15 cellular contexts compared by ENCODE assay signal in the genomic region with DNA sequence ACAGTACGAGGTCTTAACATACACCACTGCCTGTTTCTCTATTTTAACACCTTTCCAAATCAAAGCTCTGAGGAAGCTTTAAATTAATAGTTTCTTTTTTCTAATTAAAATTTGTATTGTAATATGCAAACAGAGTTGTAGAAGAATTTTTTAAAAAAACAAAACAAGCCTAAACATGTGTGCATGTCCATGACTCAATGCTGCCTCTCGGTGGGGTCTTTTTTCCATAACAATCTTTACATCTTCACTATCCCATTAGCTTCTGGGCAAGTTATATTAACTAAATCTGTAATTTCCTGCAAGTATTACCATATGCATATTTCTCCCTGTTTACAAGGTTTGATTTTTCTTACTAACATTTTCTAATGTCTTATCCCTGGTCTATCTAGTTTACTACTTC.
DNase-seq lines count a peak whose midpoint lies in the region; ATAC-seq and TF ChIP-seq lines count a peak whose summit lies in the region.
"Had no signal": no experiment of that assay in that cellular context is flagged by ENCODE, and none has a peak within 500 bp of the region (broad histone marks: within the 10 kb centered on the region; RNA-seq: fewer than 3 reads in every experiment).

No MANE protein-coding gene starts in this region.

- H3K27me3 ChIP-seq in A673 (replicated peaks; ENCODE audit: insufficient read depth, low read depth, low read length, poor library complexity) = no peaks in the 10 kb centered on the region
- no peaks in the 10 kb centered on the region for H3K27me3 ChIP-seq in GM23248 (replicated peaks; ENCODE audit: insufficient read depth)
- H3K27me3 ChIP-seq: esophagus squamous epithelium, left lung, tibial artery had no signal

- H3K4me3 ChIP-seq in A673 (ENCODE audit: low read depth, low read length, poor library complexity, severe bottlenecking) (no peak overlapping the region), GM23248 (no peak overlapping the region), fibroblast of pulmonary artery (replicated peaks; ENCODE audit: low read depth, low read length) (no peak overlapping the region)
- H3K4me3 ChIP-seq: esophagus squamous epithelium, GM12878, left lung, psoas muscle, tibial artery had no signal

- no peak overlapping the region for H3K4me2 ChIP-seq in GM23248 (ENCODE audit: unreplicated experiment)

- 0 out of 2 replicates have a peak overlapping the region, but pooled peaks have one; percentile 7 for H2AFZ ChIP-seq in GM23248

- intact Hi-C loops in A673 (cut with micrococcal nuclease; ENCODE audit: unreplicated experiment) = loop anchor here (5.0 to 10.0 kb wide), 2 partner anchors 69 to 1062 kb away; no protein-coding TSS in a partner anchor

- CTCF ChIA-PET in A673 (lab: Charles Lee) = no interaction called here

- no peaks in the 10 kb centered on the region for H3K9me3 ChIP-seq in A673 (ENCODE audit: low read depth, low read length, poor library complexity, severe bottlenecking)
- H3K9me3 ChIP-seq in GM23248 (ENCODE audit: low read depth) = no peaks in the 10 kb centered on the region
- H3K9me3 ChIP-seq: esophagus squamous epithelium, left lung, psoas muscle, tibial artery had no signal

- peak; percentile 51; the same call in 1 of the 2 replicates for TF ChIP-seq CTCF in A673 (conservative IDR thresholded peaks at IDR 0.05; ENCODE audit: low read depth, low read length)
- no peak for TF ChIP-seq CTCF in fibroblast of pulmonary artery (IDR thresholded peaks at IDR 0.05; ENCODE audit: low read length, missing control alignments)

- peak; percentile 21 for DNase-seq in A673 (ENCODE audit: low spot score)
- DNase-seq in GM23248 = peak; percentile 30
- DNase-seq in RPMI7951 (ENCODE audit: low read depth) = peak; percentile 4
- peak; percentile 33 for DNase-seq in fibroblast of pulmonary artery (ENCODE audit: low read depth)
- no peak for DNase-seq in T-helper 9 cell
- DNase-seq in SIG-M5 (lab: John Stamatoyannopoulos, UW) = no peak
- no peak for DNase-seq in T-helper 1 cell
- DNase-seq: anterior cingulate cortex, esophagus squamous epithelium, left lung, psoas muscle, T-helper 17 cell, tibial artery had no signal

- in situ Hi-C loops in GM23248 (cut with MboI) = loop anchor here (10.0 to 25.0 kb wide), 3 partner anchors 374 to 652 kb away; no protein-coding TSS in a partner anchor

- H3K79me2 ChIP-seq in GM23248 (ENCODE audit: insufficient read depth) = no peaks in the 10 kb centered on the region

- H3K27ac ChIP-seq in A673 (ENCODE audit: low read depth, low read length, poor library complexity, severe bottlenecking) (no peak overlapping the region), GM23248 (no peak overlapping the region)
- H3K27ac ChIP-seq: esophagus squamous epithelium, left lung, psoas muscle, tibial artery had no signal

- 0 out of 2 replicates have a peak, but pooled peaks cover 6% of the 10 kb centered on the region for H3F3A ChIP-seq in GM23248 (ENCODE audit: insufficient read depth)

- peaks cover 8% of the 10 kb centered on the region for H3K4me1 ChIP-seq in A673 (ENCODE audit: insufficient read depth, low read length, poor library complexity, severe bottlenecking)
- H3K4me1 ChIP-seq in GM23248 (ENCODE audit: insufficient read depth) = peaks cover 10% of the 10 kb centered on the region; the same call in 1 of the 2 replicates
- H3K4me1 ChIP-seq: esophagus squamous epithelium, left lung, psoas muscle, tibial artery had no signal

- 62 to 72% methylated on average over 2 of the region's 2 CpGs for WGBS in GM23248 (ENCODE audit: low coverage in 1 of 2, low lambda C conversion rate in 2 of 2, missing lambda C conversion rate in 2 of 2), 2 experiments

- no TSS peak for BruUV-seq in A673 (replicated peaks; lab: Mats Ljungman, UMichigan)

- POLR2A ChIA-PET in A673 (lab: Charles Lee; ENCODE audit: low non-redundant PET) = no interaction called here

- H3K9ac ChIP-seq in GM23248 = no peak overlapping the region

- no peaks in the 10 kb centered on the region for H4K20me1 ChIP-seq in GM23248 (ENCODE audit: insufficient read depth)

- no peak for ATAC-seq in GM19324 (IDR thresholded peaks at IDR 0.05; ENCODE audit: low FRiP score, unreplicated experiment)
- ATAC-seq: GM12878, left lung, psoas muscle, T-helper 17 cell had no signal

- H3K9me2 ChIP-seq in GM23248 (ENCODE audit: insufficient read depth) = no peaks in the 10 kb centered on the region

- H3K36me3 ChIP-seq in A673 (ENCODE audit: insufficient read depth, low read length, poor library complexity, severe bottlenecking) (no peaks in the 10 kb centered on the region), GM23248 (ENCODE audit: low read depth) (no peaks in the 10 kb centered on the region)
- H3K36me3 ChIP-seq: esophagus squamous epithelium, left lung, tibial artery had no signal

Comparison
In these comparisons a context has a peak if more than half of its experiments do, and no peak if none do; other contexts are left out.
1. DNase-seq: peak in A673 (single experiment), GM23248 (single experiment), RPMI7951 (single experiment) and fibroblast of pulmonary artery (single experiment); none in T-helper 9 cell (single experiment), SIG-M5 (single experiment) and T-helper 1 cell (0 of 5).